Comparison of ENCODE assay signal across 18 cellular contexts in genomic region chr19:18332917-18333530, GRCh38.
"Had no signal": no experiment of that assay in that cellular context is flagged by ENCODE, and none has a peak within 500 bp of the region (broad histone marks: within the 10 kb centered on the region; RNA-seq: fewer than 3 reads in every experiment).

No MANE protein-coding gene starts in this region.

- H3K27me3 ChIP-seq: adrenal gland, dorsolateral prefrontal cortex, gastroesophageal sphincter, heart right ventricle, transverse colon had no signal

- H3K36me3 ChIP-seq: adrenal gland, gastroesophageal sphincter, heart right ventricle, lower lobe of right lung, transverse colon had no signal

- H3K27ac ChIP-seq: adrenal gland, dorsolateral prefrontal cortex, gastroesophageal sphincter, heart right ventricle, lower lobe of right lung, transverse colon had no signal

- H3K9me3 ChIP-seq: adrenal gland, gastroesophageal sphincter, heart right ventricle, lower lobe of right lung, transverse colon had no signal

- H3K4me3 ChIP-seq: adrenal gland, dorsolateral prefrontal cortex, gastroesophageal sphincter, heart right ventricle, lower lobe of right lung, transverse colon had no signal

- ATAC-seq: gastroesophageal sphincter; heart right ventricle; left cardiac atrium; lower lobe of right lung; stimulated activated naive B cell treated with anti-CD40 and anti-IgM and Interleukin-4, amounts not matched to agents 10 μg/mL and 1 μg/mL and 100 μg/mL, for 72 hours had no signal

- DNase-seq: activated CD4-positive, alpha-beta memory T cell treated with anti-CD3 and anti-CD28 coated beads, Interleukin-2, amount 10 ng/mL, durations not matched to agents 7 days and 5 days; activated CD4-positive, alpha-beta T cell treated with anti-CD3 and anti-CD28 coated beads for 4 hours; activated T-cell treated with anti-CD3 and anti-CD28 coated beads, Interleukin-2, amount 50 U/mL, for 24 hours; adrenal gland; dorsolateral prefrontal cortex; endodermal cell; erythroblast; heart right ventricle; left cardiac atrium; lower lobe of right lung; nephron progenitor cell; stimulated activated CD4-positive, alpha-beta T cell treated with anti-CD3 and anti-CD28 coated beads, Interleukin-15, amount 100 ng/mL, for 24 hours; stimulated activated CD4-positive, alpha-beta T cell treated with anti-CD3 and anti-CD28 coated beads, Interleukin-4, amount 100 ng/mL, for 1 hour; stimulated activated naive B cell treated with anti-CD40 and anti-IgM and Interleukin-4, amounts not matched to agents 10 μg/mL and 1 μg/mL and 100 μg/mL, for 72 hours; substantia nigra; T-helper 2 cell; transverse colon had no signal
